Comparison of ENCODE assay signal across 25 cellular contexts in the genomic region with DNA sequence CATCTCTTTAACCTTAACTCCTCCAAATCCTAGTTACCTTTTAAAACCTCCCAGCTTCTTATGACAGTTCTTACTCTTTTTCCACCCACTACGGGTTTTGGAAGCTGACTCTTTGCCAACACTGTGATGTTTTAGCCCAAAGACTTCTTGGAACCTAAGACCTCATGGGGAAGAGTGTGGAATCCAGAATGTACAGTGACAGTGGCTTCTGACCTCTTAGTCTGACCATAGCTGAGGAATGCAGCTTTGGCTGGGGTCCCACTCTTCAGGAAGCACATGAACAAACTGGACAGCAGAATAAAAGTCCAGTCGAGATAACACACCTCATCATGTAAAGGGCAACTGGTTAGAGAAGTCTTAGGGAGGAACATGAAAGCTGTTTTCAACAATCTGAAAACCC.
DNase-seq lines count a peak whose midpoint lies in the region; ATAC-seq and TF ChIP-seq lines count a peak whose summit lies in the region.
"Had no signal": no experiment of that assay in that cellular context is flagged by ENCODE, and none has a peak within 500 bp of the region (broad histone marks: within the 10 kb centered on the region; RNA-seq: fewer than 3 reads in every experiment).

No MANE protein-coding gene starts in this region.

- H3K27me3 ChIP-seq in cardiac muscle cell (no peaks in the 10 kb centered on the region), fibroblast of lung (ENCODE audit: control insufficient read depth, insufficient read depth, low read length) (no peaks in the 10 kb centered on the region), mesendoderm (ENCODE audit: insufficient read depth, low read length, poor library complexity) (no peaks in the 10 kb centered on the region)
- H3K27me3 ChIP-seq: ascending aorta, right atrium auricular region, thyroid gland had no signal

- H2BK5ac ChIP-seq in mesendoderm (ENCODE audit: low read length), result no peak overlapping the region

- no peaks in the 10 kb centered on the region for H3K36me3 Mint-ChIP-seq in endothelial cell (ENCODE audit: low read depth, unreplicated experiment)
- H3K36me3 Mint-ChIP-seq: activated naive CD4-positive, alpha-beta T cell treated with anti-CD3 and anti-CD28 coated beads, Interleukin-2, amount 10 ng/mL, durations not matched to agents 7 days and 5 days; CD8-positive, alpha-beta T cell; memory B cell had no signal

- H3K4ac ChIP-seq in mesendoderm (ENCODE audit: low read depth, low read length), result no peak overlapping the region

- intact Hi-C loops in Right ventricle myocardium inferior (cut with DNase I), result no loop called here

- H3K4me2 ChIP-seq in fibroblast of lung (ENCODE audit: extremely low read depth, insufficient read depth, low read length) (no peak overlapping the region), mesendoderm (ENCODE audit: low read length) (no peak overlapping the region)
- H3K4me2 ChIP-seq: SK-N-SH had no signal

- peaks cover 1% of the 10 kb centered on the region for H3K27me3 Mint-ChIP-seq in endothelial cell (ENCODE audit: unreplicated experiment)

- H3K9me3 ChIP-seq in cardiac muscle cell (ENCODE audit: low read depth) (no peaks in the 10 kb centered on the region), fibroblast of lung (ENCODE audit: control insufficient read depth, insufficient read depth, low read depth, low read length) (no peaks in the 10 kb centered on the region)
- H3K9me3 ChIP-seq: ascending aorta, HAP-1, right atrium auricular region, SK-N-SH, thyroid gland had no signal

- H3K27ac ChIP-seq in cardiac muscle cell (peak overlapping the region; percentile 82), fibroblast of lung (ENCODE audit: insufficient read depth, low read length) (no peak overlapping the region), mesendoderm (ENCODE audit: low read depth, low read length) (no peak overlapping the region)
- H3K27ac ChIP-seq: 22Rv1, ascending aorta, thyroid gland had no signal

- WGBS in mesendoderm (ENCODE audit: extremely low coverage, insufficient coverage, low lambda C conversion rate), result no CpG with 5 or more reads among the region's 2 CpGs

- peaks cover 16% of the 10 kb centered on the region for H3K4me1 ChIP-seq in cardiac muscle cell (ENCODE audit: low read depth)
- no peaks in the 10 kb centered on the region for H3K4me1 ChIP-seq in fibroblast of lung (ENCODE audit: control insufficient read depth, extremely low read depth, insufficient read depth, low read length)
- H3K4me1 ChIP-seq in mesendoderm (ENCODE audit: control insufficient read depth, low read depth, low read length), result no peaks in the 10 kb centered on the region
- H3K4me1 ChIP-seq: ascending aorta, HAP-1, thyroid gland had no signal

- no peaks in the 10 kb centered on the region for H4K20me1 ChIP-seq in fibroblast of lung (ENCODE audit: control insufficient read depth, extremely low read depth, insufficient read depth, low read length)

- no peak for ATAC-seq in Right ventricle myocardium inferior
- no peak for ATAC-seq in HG02973 (IDR thresholded peaks at IDR 0.05; ENCODE audit: unreplicated experiment)
- no peak for ATAC-seq in GM18907 (IDR thresholded peaks at IDR 0.05; ENCODE audit: unreplicated experiment)
- ATAC-seq in HG02870 (IDR thresholded peaks at IDR 0.05; ENCODE audit: unreplicated experiment), result no peak
- ATAC-seq: activated T-cell treated with anti-CD3 and anti-CD28 coated beads, Interleukin-2, amount 50 U/mL, for 72 hours; CD8-positive, alpha-beta T cell; stimulated activated naive CD8-positive, alpha-beta T cell treated with anti-CD3 and anti-CD28 coated beads, Interleukin-15, Interleukin-2, amounts not matched to agents 100 U/mL and 50 U/mL, for 24 hours had no signal

- peak; percentile 37 to 77 for DNase-seq in cardiac muscle cell (ENCODE audit: low read depth in 1 of 2, low spot score in 1 of 2)
- no peak for DNase-seq in Right ventricle myocardium inferior (ENCODE audit: missing footprints)
- peak; percentile 24 to 41 for DNase-seq in fibroblast of lung (ENCODE audit: low read depth in 2 of 2)
- DNase-seq in mesendoderm, result no peak
- no peak for DNase-seq in endothelial cell (ENCODE audit: low spot score)
- DNase-seq: activated CD4-positive, alpha-beta T cell treated with anti-CD3 and anti-CD28 coated beads, Interleukin-2, amount 10 ng/mL, durations not matched to agents 24 days and 14 days; activated naive CD4-positive, alpha-beta T cell treated with anti-CD3 and anti-CD28 coated beads, Interleukin-2, amount 10 ng/mL, durations not matched to agents 7 days and 5 days; activated T-cell treated with anti-CD3 and anti-CD28 coated beads, Interleukin-2, amount 50 U/mL, for 72 hours; CD8-positive, alpha-beta T cell; naive B cell; NCI-H1105 treated with DMSO at 0.1 percent for 48 hours; NCI-H2081; NCI-H226; stimulated activated naive CD8-positive, alpha-beta T cell treated with anti-CD3 and anti-CD28 coated beads, Interleukin-15, Interleukin-2, amounts not matched to agents 100 U/mL and 50 U/mL, for 24 hours; thyroid gland had no signal

- no peak overlapping the region for H4K5ac ChIP-seq in mesendoderm (ENCODE audit: low read length)

- TF ChIP-seq CTCF in cardiac muscle cell (IDR thresholded peaks at IDR 0.05; ENCODE audit: low read depth, low read length) (no peak), fibroblast of lung (conservative IDR thresholded peaks at IDR 0.05 in 1 of 2, IDR thresholded peaks at IDR 0.05 in 1 of 2; ENCODE audit: low read depth in 1 of 2, low read length in 2 of 2) (no peak), endothelial cell (IDR thresholded peaks at IDR 0.05; ENCODE audit: unreplicated experiment) (no peak)

- H3K56ac ChIP-seq in mesendoderm (ENCODE audit: low read length), result no peak overlapping the region

- no peak overlapping the region for H3K4me3 Mint-ChIP-seq in endothelial cell (ENCODE audit: unreplicated experiment)
- H3K4me3 Mint-ChIP-seq: activated CD4-positive, alpha-beta T cell treated with anti-CD3 and anti-CD28 coated beads, Interleukin-2, amount 10 ng/mL, durations not matched to agents 24 days and 14 days; activated naive CD4-positive, alpha-beta T cell treated with anti-CD3 and anti-CD28 coated beads, Interleukin-2, amount 10 ng/mL, durations not matched to agents 7 days and 5 days; activated T-cell treated with anti-CD3 and anti-CD28 coated beads, Interleukin-2, amount 50 U/mL, for 72 hours; CD8-positive, alpha-beta T cell; central memory CD8-positive, alpha-beta T cell; memory B cell; naive B cell had no signal

- H3K79me1 ChIP-seq in mesendoderm (ENCODE audit: low read length), result no peaks in the 10 kb centered on the region

- H3K9me3 Mint-ChIP-seq in endothelial cell (ENCODE audit: unreplicated experiment), result peaks cover 1% of the 10 kb centered on the region
- H3K9me3 Mint-ChIP-seq: activated CD4-positive, alpha-beta T cell treated with anti-CD3 and anti-CD28 coated beads, Interleukin-2, amount 10 ng/mL, durations not matched to agents 24 days and 14 days; activated naive CD4-positive, alpha-beta T cell treated with anti-CD3 and anti-CD28 coated beads, Interleukin-2, amount 10 ng/mL, durations not matched to agents 7 days and 5 days; activated T-cell treated with anti-CD3 and anti-CD28 coated beads, Interleukin-2, amount 50 U/mL, for 72 hours; CD8-positive, alpha-beta T cell; central memory CD8-positive, alpha-beta T cell; memory B cell had no signal

- peak overlapping the region; percentile 52 for H2BK120ac ChIP-seq in mesendoderm (ENCODE audit: low read depth, low read length)

- H3K36me3 ChIP-seq in cardiac muscle cell (no peaks in the 10 kb centered on the region), fibroblast of lung (ENCODE audit: control insufficient read depth, insufficient read depth, low read length) (no peaks in the 10 kb centered on the region), mesendoderm (ENCODE audit: control insufficient read depth, insufficient read depth, low read length) (no peaks in the 10 kb centered on the region)
- H3K36me3 ChIP-seq: ascending aorta, HAP-1, right atrium auricular region, thyroid gland had no signal

- no peaks in the 10 kb centered on the region for H3K79me2 ChIP-seq in fibroblast of lung (ENCODE audit: control insufficient read depth, insufficient read depth, low read length)
- no peaks in the 10 kb centered on the region for H3K79me2 ChIP-seq in mesendoderm (ENCODE audit: control insufficient read depth, insufficient read depth, low read length)

- peak overlapping the region; percentile 86 for H2BK15ac ChIP-seq in mesendoderm (replicated peaks; ENCODE audit: low read depth)

- H3K23ac ChIP-seq in mesendoderm (ENCODE audit: low read length), result no peak overlapping the region

- H3K9ac ChIP-seq in fibroblast of lung (ENCODE audit: insufficient read depth, low read length), result no peak overlapping the region
- H3K9ac ChIP-seq in mesendoderm (ENCODE audit: low read length), result no peak overlapping the region
- H3K9ac ChIP-seq: SK-N-SH had no signal

- H3K18ac ChIP-seq in mesendoderm (ENCODE audit: low read length), result no peak overlapping the region

- H4K8ac ChIP-seq in mesendoderm (ENCODE audit: low read depth, low read length), result no peak overlapping the region

- H2AK5ac ChIP-seq in mesendoderm (ENCODE audit: low read length), result no peak overlapping the region

- no peak overlapping the region for H2AFZ ChIP-seq in fibroblast of lung (ENCODE audit: low read length)

- no peaks in the 10 kb centered on the region for H3K4me1 Mint-ChIP-seq in endothelial cell (ENCODE audit: unreplicated experiment)
- H3K4me1 Mint-ChIP-seq: activated CD4-positive, alpha-beta T cell treated with anti-CD3 and anti-CD28 coated beads, Interleukin-2, amount 10 ng/mL, durations not matched to agents 24 days and 14 days; activated naive CD4-positive, alpha-beta T cell treated with anti-CD3 and anti-CD28 coated beads, Interleukin-2, amount 10 ng/mL, durations not matched to agents 7 days and 5 days; memory B cell; naive B cell had no signal

- no peak overlapping the region for H3K4me3 ChIP-seq in cardiac muscle cell
- no peak overlapping the region for H3K4me3 ChIP-seq in fibroblast of lung (replicated peaks in 1 of 4; ENCODE audit: control extremely low read depth in 1 of 4, insufficient read depth in 1 of 4, low read depth in 3 of 4, low read length in 4 of 4)
- H3K4me3 ChIP-seq in mesendoderm (ENCODE audit: low read length), result no peak overlapping the region
- H3K4me3 ChIP-seq: ascending aorta, HAP-1, right atrium auricular region, thyroid gland had no signal

- H3K27ac Mint-ChIP-seq in endothelial cell (ENCODE audit: unreplicated experiment), result no peak overlapping the region
- H3K27ac Mint-ChIP-seq: activated CD4-positive, alpha-beta T cell treated with anti-CD3 and anti-CD28 coated beads, Interleukin-2, amount 10 ng/mL, durations not matched to agents 24 days and 14 days; activated naive CD4-positive, alpha-beta T cell treated with anti-CD3 and anti-CD28 coated beads, Interleukin-2, amount 10 ng/mL, durations not matched to agents 7 days and 5 days; activated T-cell treated with anti-CD3 and anti-CD28 coated beads, Interleukin-2, amount 50 U/mL, for 72 hours; CD8-positive, alpha-beta T cell; memory B cell; naive B cell had no signal

Comparison
In these comparisons a context has a peak if more than half of its experiments do, and no peak if none do; other contexts are left out.
1. DNase-seq: peak in cardiac muscle cell (2 of 2) and fibroblast of lung (2 of 2); none in Right ventricle myocardium inferior (single experiment), mesendoderm (single experiment) and endothelial cell (single experiment).